28 cellular contexts compared by ENCODE assay signal in genomic region chr12:117563007-117563406, GRCh38.
"Had no signal": no experiment of that assay in that cellular context is flagged by ENCODE, and none has a peak within 500 bp of the region (broad histone marks: within the 10 kb centered on the region; RNA-seq: fewer than 3 reads in every experiment).

No MANE protein-coding gene starts in this region.

- H3K36me3 Mint-ChIP-seq: immature natural killer cell, natural killer cell had no signal

- H3K27me3 Mint-ChIP-seq: stimulated activated naive CD8-positive, alpha-beta T cell treated with anti-CD3 and anti-CD28 coated beads, Interleukin-15, amount 100 ng/mL, for 72 hours had no signal

- ATAC-seq: foreskin keratinocyte; left colon; left ventricle myocardium superior; lower lobe of right lung; natural killer cell; right lobe of liver; stimulated activated naive CD8-positive, alpha-beta T cell treated with anti-CD3 and anti-CD28 coated beads, Interleukin-15, amount 100 ng/mL, for 72 hours; upper lobe of right lung had no signal

- H3K9me3 ChIP-seq: esophagus muscularis mucosa, lower lobe of right lung, neutrophil, right lobe of liver, suprapubic skin, transverse colon, upper lobe of right lung, uterus had no signal

- H3K4me3 ChIP-seq: dorsolateral prefrontal cortex, esophagus muscularis mucosa, lower lobe of right lung, right lobe of liver, suprapubic skin, transverse colon, upper lobe of right lung, uterus had no signal

- H3K36me3 ChIP-seq: esophagus muscularis mucosa, lower lobe of right lung, neutrophil, right lobe of liver, suprapubic skin, transverse colon, upper lobe of right lung, uterus had no signal

- H3K27me3 ChIP-seq: dorsolateral prefrontal cortex, foreskin keratinocyte, right lobe of liver, transverse colon, upper lobe of right lung, uterus had no signal

- H3K79me2 ChIP-seq: parathyroid adenoma had no signal

- H3K4me1 ChIP-seq: esophagus muscularis mucosa, foreskin keratinocyte, lower lobe of right lung, parathyroid adenoma, right lobe of liver, suprapubic skin, transverse colon, upper lobe of right lung, uterus had no signal

- H3K4me1 Mint-ChIP-seq: immature natural killer cell; natural killer cell; stimulated activated naive CD8-positive, alpha-beta T cell treated with anti-CD3 and anti-CD28 coated beads, Interleukin-15, amount 100 ng/mL, for 72 hours had no signal

- FAIRE-seq: small intestine had no signal

- H3K27ac Mint-ChIP-seq: endodermal cell; immature natural killer cell; natural killer cell; progenitor cell of endocrine pancreas; stimulated activated naive CD8-positive, alpha-beta T cell treated with anti-CD3 and anti-CD28 coated beads, Interleukin-15, amount 100 ng/mL, for 72 hours had no signal

- DNase-seq: dorsolateral prefrontal cortex; effector CD8-positive, alpha-beta T cell; endodermal cell; foreskin keratinocyte; hypothalamus; immature natural killer cell; islet precursor cell; kidney glomerular epithelial cell; left colon; left ventricle myocardium superior; lower lobe of right lung; natural killer cell; right lobe of liver; small intestine; stimulated activated CD4-positive, alpha-beta T cell treated with anti-CD3 and anti-CD28 coated beads, Interleukin-12 subunit alpha, Interleukin-12 subunit beta, amount 100 ng/mL, for 4 hours; stimulated activated CD4-positive, alpha-beta T cell treated with anti-CD3 and anti-CD28 coated beads, Interleukin-1b, Interleukin-23, amount 100 ng/mL, for 48 hours; stimulated activated CD4-positive, alpha-beta T cell treated with anti-CD3 and anti-CD28 coated beads, Interleukin-4, amount 100 ng/mL, for 1 hour; stimulated activated CD8-positive, alpha-beta memory T cell treated with anti-CD3 and anti-CD28 coated beads, Interleukin-4, amount 100 ng/mL, for 48 hours; stimulated activated naive CD4-positive, alpha-beta T cell; stimulated activated naive CD8-positive, alpha-beta T cell treated with anti-CD3 and anti-CD28 coated beads, Interleukin-15, amount 100 ng/mL, for 72 hours; transverse colon; upper lobe of right lung; uterus had no signal

- H3K4me3 Mint-ChIP-seq: endodermal cell; immature natural killer cell; natural killer cell; stimulated activated naive CD8-positive, alpha-beta T cell treated with anti-CD3 and anti-CD28 coated beads, Interleukin-15, amount 100 ng/mL, for 72 hours had no signal

- H3K27ac ChIP-seq: dorsolateral prefrontal cortex, esophagus muscularis mucosa, foreskin keratinocyte, lower lobe of right lung, neutrophil, parathyroid adenoma, right lobe of liver, suprapubic skin, transverse colon, upper lobe of right lung, uterus had no signal

- H2AFZ ChIP-seq: parathyroid adenoma had no signal

- H3K9me3 Mint-ChIP-seq: endodermal cell had no signal
